ENCODE assay signal across 8 cellular contexts in the genomic region with DNA sequence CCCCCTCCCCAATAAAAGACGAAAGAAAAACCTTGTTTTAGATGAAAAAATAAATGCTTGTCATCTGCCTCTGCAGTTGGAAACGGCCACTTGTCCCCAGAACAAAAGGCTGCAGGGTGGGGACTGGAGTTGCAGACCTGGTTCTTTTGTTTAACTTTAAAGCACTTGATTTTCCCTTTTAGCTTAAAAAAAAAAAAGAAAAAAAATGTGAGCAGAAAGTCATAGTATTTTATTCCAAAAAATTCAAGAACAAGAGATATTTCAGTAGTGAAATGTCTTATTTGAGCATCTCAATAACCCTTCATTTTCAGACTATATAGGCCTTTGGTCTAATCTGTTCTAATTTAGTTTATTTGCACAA. TPM values are rescaled to one million over a fixed set of nuclear protein-coding genes. Genes with fewer than 3 reads are reported as not detected.
DNase-seq lines count a peak whose midpoint lies in the region; ATAC-seq and TF ChIP-seq lines count a peak whose summit lies in the region.

No MANE protein-coding gene starts in this region.

- in situ Hi-C loops in gastrocnemius medialis (cut with MboI; ENCODE audit: low sequenced_read_pairs in 4 of 4): no loop called here

- peaks cover 0 to 12% of the 10 kb centered on the region in 2 donors for H3K4me1 ChIP-seq in gastrocnemius medialis

- peak overlapping the region; percentile 61 to 75 (median 66) for H3K27ac ChIP-seq in gastrocnemius medialis

- H3K27me3 ChIP-seq in H7 (ENCODE audit: control insufficient read depth, insufficient read depth, low read length): no peaks in the 10 kb centered on the region
- H3K27me3 ChIP-seq in gastrocnemius medialis: peaks cover 5 to 22% (median 19%) of the 10 kb centered on the region in 3 donors

- H3K36me3 ChIP-seq in H7 (replicated peaks; ENCODE audit: control insufficient read depth, insufficient read depth, low read length): peaks cover 2% of the 10 kb centered on the region
- H3K36me3 ChIP-seq in gastrocnemius medialis: no peaks in the 10 kb centered on the region

- no peak for DNase-seq in H7
- DNase-seq in fibroblast of villous mesenchyme (ENCODE audit: low read depth): no peak
- no peak for DNase-seq in gastrocnemius medialis
- DNase-seq in posterior vena cava (ENCODE audit: low spot score): no peak
- DNase-seq in stimulated activated CD4-positive, alpha-beta T cell treated with anti-CD3 and anti-CD28 coated beads, Interleukin-2, amount 100 ng/mL, for 24 hours: no peak
- DNase-seq in left lobe of liver (ENCODE audit: low spot score): no peak

- TF ChIP-seq CTCF in WI38 (IDR thresholded peaks at IDR 0.05; ENCODE audit: low read depth, low read length) (no peak), fibroblast of villous mesenchyme (IDR thresholded peaks at IDR 0.05; ENCODE audit: insufficient read depth, low read depth, low read length) (no peak), gastrocnemius medialis (IDR thresholded peaks at IDR 0.05 in 4 of 5, conservative IDR thresholded peaks at IDR 0.05 in 1 of 5) (no peak)

- no peaks in the 10 kb centered on the region for H3K9me3 ChIP-seq in gastrocnemius medialis

- no peak for TF ChIP-seq POLR2A in gastrocnemius medialis (IDR thresholded peaks at IDR 0.05)

- ATAC-seq in gastrocnemius medialis (no peak), HG03354 (IDR thresholded peaks at IDR 0.05; ENCODE audit: poor library complexity, severe bottlenecking, unreplicated experiment) (no peak), left lobe of liver (no peak)

- intact Hi-C loops in gastrocnemius medialis (cut with DNase I; ENCODE audit: low total_unique reads) (no loop called here), posterior vena cava (cut with DNase I) (loop anchor here in 1 of 2 donors (10.0 kb wide), 1 partner anchor 324 kb away; no protein-coding TSS in a partner anchor)

- H3K4me3 ChIP-seq in H7 (ENCODE audit: insufficient read depth, low read depth, low read length) (peak overlapping the region; percentile 99), WI38 (ENCODE audit: low read depth, low read length) (peak overlapping the region; percentile 93), fibroblast of villous mesenchyme (ENCODE audit: low read depth, low read length) (peak overlapping the region; percentile 92), gastrocnemius medialis (peak overlapping the region; percentile 61 to 73 (median 68))

RNA-seq across cellular contexts. Expression of a gene that starts 1.8 kb away (rescaled TPM):
- total RNA-seq in H7 (2014; rRNA removed; shearing (Covaris generic)): 31.1 and 41.4 TPM in 2 replicates
- 74.3 and 124 TPM in 2 replicates for total RNA-seq in fibroblast of villous mesenchyme
- 100 to 1,000 TPM in 2 of 4 donors, 10 to 100 TPM in 2; 44.2 to 120 (median 83.4) TPM for total RNA-seq in gastrocnemius medialis
- 100 to 1,000 TPM; 437 to 479 TPM for total RNA-seq in posterior vena cava
- total RNA-seq in left lobe of liver: 3.4 TPM
